ENCODE assay signal across 20 cellular contexts in genomic region chr5:57549546-57549945, GRCh38.
"Had no signal": no experiment of that assay in that cellular context is flagged by ENCODE, and none has a peak within 500 bp of the region (broad histone marks: within the 10 kb centered on the region; RNA-seq: fewer than 3 reads in every experiment).

No MANE protein-coding gene starts in this region.

- H3K27ac ChIP-seq: SJSA1, SK-N-MC had no signal

- H3K4me1 ChIP-seq: SJSA1 had no signal

- H3K27me3 ChIP-seq: SJSA1 had no signal

- H3K9me3 ChIP-seq: SJSA1 had no signal

- DNase-seq: IMR-90; Kasumi-1; KG1; MV-4-11; NCI-H1048; NCI-H1105; NCI-H1417 treated with DMSO at 0.1 percent for 48 hours; NCI-H187; NCI-H2029; NCI-H2081 treated with DMSO at 0.1 percent for 48 hours; NCI-H2171; NCI-H226; NCI-H446; NCI-H510A; NCI-H774; NK-92 treated with Interleukin-12 subunit alpha and Interleukin-12 subunit beta, amount 100 ng/mL, for 24 hours; PC-3; SHP77 treated with DMSO at 0.1 percent for 48 hours had no signal

- H3K36me3 ChIP-seq: SJSA1 had no signal

- H3K4me3 ChIP-seq: SJSA1, SK-N-MC had no signal
